Comparison of ENCODE assay signal across 8 cellular contexts in genomic region chr20:53579581-53580375, GRCh38. TPM values are rescaled to one million over a fixed set of nuclear protein-coding genes. Genes with fewer than 3 reads are reported as not detected.
DNase-seq lines count a peak whose midpoint lies in the region; ATAC-seq, FAIRE-seq and TF ChIP-seq lines count a peak whose summit lies in the region.

No MANE protein-coding gene starts in this region.

- no peaks in the 10 kb centered on the region for H3K9me3 ChIP-seq in Peyer's patch
- no peaks in the 10 kb centered on the region for H3K9me3 ChIP-seq in colonic mucosa
- no peaks in the 10 kb centered on the region for H3K9me3 ChIP-seq in muscle layer of duodenum (ENCODE audit: control insufficient read depth in 1 of 2, low read length in 2 of 2)

- H3K4me3 ChIP-seq in Peyer's patch (peak overlapping the region; percentile 13 to 43 (median 26)), colonic mucosa (no peak overlapping the region), muscle layer of duodenum (ENCODE audit: low read depth in 1 of 2, low read length in 2 of 2) (peak overlapping the region; percentile 19 to 27)

- FAIRE-seq in GM19239 (lab: Jason Lieb, UNC): peak; percentile 64

- DNase-seq in GM19239 (ENCODE audit: insufficient read length, low spot score) (no peak), Peyer's patch (peak in 2 of 3 donors; percentile 46 to 56), colonic mucosa (peak; percentile 51), NCI-H1092 treated with DMSO at 0.1 percent for 48 hours (lab: John Stamatoyannopoulos, UW) (no peak), hypothalamus (lab: John Stamatoyannopoulos, UW) (no peak)

- peak overlapping the region; percentile 51 to 64 for H3K9ac ChIP-seq in colonic mucosa (ENCODE audit: low read depth in 2 of 2, low read length in 2 of 2)

- ATAC-seq in HG03565 (IDR thresholded peaks at IDR 0.05; ENCODE audit: unreplicated experiment) (no peak), HG03342 (IDR thresholded peaks at IDR 0.05; ENCODE audit: unreplicated experiment) (no peak)

- peak overlapping the region; percentile 66 to 83 (median 78) for H3K27ac ChIP-seq in Peyer's patch
- H3K27ac ChIP-seq in colonic mucosa: peak overlapping the region; percentile 68
- H3K27ac ChIP-seq in muscle layer of duodenum (ENCODE audit: low read length): peak overlapping the region; percentile 76

- H3K4me1 ChIP-seq in Peyer's patch (peaks cover 0 to 64% (median 13%) of the 10 kb centered on the region in 4 donors), colonic mucosa (peaks cover 19% of the 10 kb centered on the region), muscle layer of duodenum (ENCODE audit: control insufficient read depth in 1 of 2, insufficient read depth in 2 of 2, low read length in 2 of 2) (peaks cover 14 to 29% of the 10 kb centered on the region in 2 donors)

- peak in 1 of 6 experiments; percentile 18 for TF ChIP-seq CTCF in Peyer's patch (IDR thresholded peaks at IDR 0.05)
- TF ChIP-seq CTCF in colonic mucosa (IDR thresholded peaks at IDR 0.05): no peak

- no peak for TF ChIP-seq POLR2A in Peyer's patch (IDR thresholded peaks at IDR 0.05)

- intact Hi-C loops in colonic mucosa (cut with DNase I): loop anchor here (2.0 to 10.0 kb wide), 4 partner anchors 175 to 475 kb away; no protein-coding TSS in a partner anchor

- no peaks in the 10 kb centered on the region for H3K27me3 ChIP-seq in Peyer's patch
- no peaks in the 10 kb centered on the region for H3K27me3 ChIP-seq in colonic mucosa
- no peaks in the 10 kb centered on the region for H3K27me3 ChIP-seq in muscle layer of duodenum (ENCODE audit: low read depth, low read length)

- H3K36me3 ChIP-seq in Peyer's patch (peaks cover 0 to 59% (median 0%) of the 10 kb centered on the region in 3 donors), colonic mucosa (peaks cover 16% of the 10 kb centered on the region), muscle layer of duodenum (ENCODE audit: control insufficient read depth in 1 of 2, insufficient read depth in 2 of 2, low read length in 2 of 2) (peaks cover 36 to 56% of the 10 kb centered on the region in 2 donors)

RNA-seq across cellular contexts. Expression of gene ZNF217, which starts 13.9 kb away (rescaled TPM):
- total RNA-seq in Peyer's patch (10 to 100 TPM; 23.3 to 59.4 (median 43.4) TPM), colonic mucosa (10 to 100 TPM; 45.7 to 73.0 TPM)

Comparison
In these comparisons a context has a peak if more than half of its experiments do, and no peak if none do; other contexts are left out.
1. DNase-seq: peak in Peyer's patch (2 of 3) and colonic mucosa (single experiment); none in GM19239 (single experiment), NCI-H1092 treated with DMSO at 0.1 percent for 48 hours (single experiment) and hypothalamus (0 of 51).
2. Peak in every context shown above with its lines, with median percentiles within 50 percentile points of each other: H3K27ac ChIP-seq.